In genomic region chr2:173998386-173998785, GRCh38 we compare ENCODE assay signal across 17 cellular contexts. TPM values are rescaled to one million over a fixed set of nuclear protein-coding genes. Genes with fewer than 3 reads are reported as not detected.
DNase-seq lines count a peak whose midpoint lies in the region; ATAC-seq and TF ChIP-seq lines count a peak whose summit lies in the region.
"Had no signal": no experiment of that assay in that cellular context is flagged by ENCODE, and none has a peak within 500 bp of the region (broad histone marks: within the 10 kb centered on the region; RNA-seq: fewer than 3 reads in every experiment).

No MANE protein-coding gene starts in this region.

- H3K4me3 Mint-ChIP-seq in endothelial cell (ENCODE audit: unreplicated experiment) (no peak overlapping the region), memory B cell (no peak overlapping the region)
- H3K4me3 Mint-ChIP-seq: activated CD8-positive, alpha-beta T cell treated with anti-CD3 and anti-CD28 coated beads, Interleukin-2, amount 10 ng/mL, durations not matched to agents 7 days and 5 days; activated naive CD8-positive, alpha-beta T cell treated with anti-CD3 and anti-CD28 coated beads for 36 hours; activated T-cell treated with anti-CD3 and anti-CD28 coated beads, Interleukin-2, amount 50 U/mL, for 72 hours had no signal

- H3K4me1 ChIP-seq in stomach, result peaks cover 13 to 39% (median 29%) of the 10 kb centered on the region in 4 donors

- CTCF ChIA-PET in HEK293T (lab: Yijun Ruan, JAX), result no interaction called here

- TF ChIP-seq POLR2A in stomach (IDR thresholded peaks at IDR 0.05), result no peak

- H3K27me3 ChIP-seq in stomach, result no peaks in the 10 kb centered on the region
- H3K27me3 ChIP-seq: pancreas had no signal

- WGBS in stomach, 5 donors, result 55 to 71% (median 58%) methylated on average over 7 of the region's 7 CpGs

- H3K27ac Mint-ChIP-seq in endothelial cell (ENCODE audit: unreplicated experiment) (no peak overlapping the region), memory B cell (peak overlapping the region; percentile 45)
- H3K27ac Mint-ChIP-seq: activated CD8-positive, alpha-beta T cell treated with anti-CD3 and anti-CD28 coated beads, Interleukin-2, amount 10 ng/mL, durations not matched to agents 7 days and 5 days; activated naive CD8-positive, alpha-beta T cell treated with anti-CD3 and anti-CD28 coated beads for 36 hours; activated T-cell treated with anti-CD3 and anti-CD28 coated beads, Interleukin-2, amount 50 U/mL, for 72 hours had no signal

- no peaks in the 10 kb centered on the region for H3K9me3 Mint-ChIP-seq in endothelial cell (ENCODE audit: unreplicated experiment)
- H3K9me3 Mint-ChIP-seq in memory B cell, result no peaks in the 10 kb centered on the region
- H3K9me3 Mint-ChIP-seq: activated naive CD8-positive, alpha-beta T cell treated with anti-CD3 and anti-CD28 coated beads for 36 hours; activated T-cell treated with anti-CD3 and anti-CD28 coated beads, Interleukin-2, amount 50 U/mL, for 72 hours had no signal

- H3K36me3 ChIP-seq in stomach, result no peaks in the 10 kb centered on the region
- H3K36me3 ChIP-seq: pancreas had no signal

- POLR2A ChIA-PET in HEK293T (lab: Yijun Ruan, JAX), result no interaction called here

- peaks cover 13% of the 10 kb centered on the region for H3K4me1 Mint-ChIP-seq in endothelial cell (ENCODE audit: unreplicated experiment)
- peaks cover 14% of the 10 kb centered on the region for H3K4me1 Mint-ChIP-seq in memory B cell
- H3K4me1 Mint-ChIP-seq: activated naive CD8-positive, alpha-beta T cell treated with anti-CD3 and anti-CD28 coated beads for 36 hours had no signal

- intact Hi-C loops in stomach (cut with DNase I; ENCODE audit: low total_unique reads), result no loop called here

- H3K4me3 ChIP-seq in stomach, result no peak overlapping the region
- H3K4me3 ChIP-seq: pancreas had no signal

- peak overlapping the region in 4 of 5 donors; percentile 24 to 64 (median 46) for H3K27ac ChIP-seq in stomach

- no peak for TF ChIP-seq CTCF in endothelial cell (IDR thresholded peaks at IDR 0.05; ENCODE audit: unreplicated experiment)
- no peak for TF ChIP-seq CTCF in stomach (IDR thresholded peaks at IDR 0.05)

- peaks cover 9% of the 10 kb centered on the region for H3K36me3 Mint-ChIP-seq in endothelial cell (ENCODE audit: low read depth, unreplicated experiment)
- no peaks in the 10 kb centered on the region for H3K36me3 Mint-ChIP-seq in memory B cell
- H3K36me3 Mint-ChIP-seq: activated naive CD8-positive, alpha-beta T cell treated with anti-CD3 and anti-CD28 coated beads for 36 hours had no signal

- DNase-seq in CD1c-positive myeloid dendritic cell (ENCODE audit: extremely low spot score) (peak; percentile 45), endothelial cell (ENCODE audit: low spot score) (peak; percentile 18), memory B cell (ENCODE audit: low spot score in 2 of 2) (no peak), stomach (no peak), activated gamma-delta T cell (lab: John Stamatoyannopoulos, UW) (no peak), foreskin melanocyte (no peak), HEK293T (ENCODE audit: extremely low spot score) (no peak)
- DNase-seq in activated CD4-positive, alpha-beta T cell treated with anti-CD3 and anti-CD28 coated beads for 4 hours, result no peak
- DNase-seq: activated CD8-positive, alpha-beta T cell treated with anti-CD3 and anti-CD28 coated beads, Interleukin-2, amount 10 ng/mL, durations not matched to agents 7 days and 5 days; activated naive CD8-positive, alpha-beta T cell treated with anti-CD3 and anti-CD28 coated beads for 36 hours; activated T-cell treated with anti-CD3 and anti-CD28 coated beads, Interleukin-2, amount 50 U/mL, for 72 hours; Calu3; effector CD4-positive, alpha-beta T cell; kidney glomerular epithelial cell; NCI-H187; NCI-H510A had no signal

- H3K9me3 ChIP-seq in stomach, result no peaks in the 10 kb centered on the region
- H3K9me3 ChIP-seq: pancreas had no signal

- ATAC-seq in memory B cell (ENCODE audit: low read depth), result no peak
- ATAC-seq: activated CD8-positive, alpha-beta T cell treated with anti-CD3 and anti-CD28 coated beads, Interleukin-2, amount 10 ng/mL, durations not matched to agents 7 days and 5 days; activated T-cell treated with anti-CD3 and anti-CD28 coated beads, Interleukin-2, amount 50 U/mL, for 72 hours had no signal

- TF ChIP-seq EP300 in stomach (IDR thresholded peaks at IDR 0.05), result no peak

- H3K27me3 Mint-ChIP-seq in endothelial cell (ENCODE audit: unreplicated experiment) (peaks cover 3% of the 10 kb centered on the region), memory B cell (no peaks in the 10 kb centered on the region)

TF ChIP-seq in HEK293T, 16 proteins besides CTCF, POLR2A, EP300 and RAD21:
- no peak for TF ChIP-seq NFRKB (IDR thresholded peaks at IDR 0.05)
- no peak for TF ChIP-seq HDGF (IDR thresholded peaks at IDR 0.05; ENCODE audit: borderline replicate concordance)
- no peak for TF ChIP-seq TARDBP (IDR thresholded peaks at IDR 0.05)
- no peak for TF ChIP-seq ZNF384 (IDR thresholded peaks at IDR 0.05)
- no peak for TF ChIP-seq FOXM1 (IDR thresholded peaks at IDR 0.05; ENCODE audit: borderline replicate concordance)
- TF ChIP-seq FOXA1 (IDR thresholded peaks at IDR 0.05), result no peak
- TF ChIP-seq ELF4 (IDR thresholded peaks at IDR 0.05), result no peak
- no peak for TF ChIP-seq SP1 (IDR thresholded peaks at IDR 0.05)
- no peak for TF ChIP-seq PKNOX1 (IDR thresholded peaks at IDR 0.05)
- TF ChIP-seq CTBP1 (IDR thresholded peaks at IDR 0.05; ENCODE audit: borderline replicate concordance), result no peak
TF ChIP-seq in HEK293T: peak in this region for 0.

RNA-seq across cellular contexts. Expression of gene SP3, which starts 33.2 kb away (rescaled TPM):
- total RNA-seq in endothelial cell (ENCODE audit: unreplicated experiment) (76.2 TPM), stomach (100 to 1,000 TPM in 1 of 5 donors, 10 to 100 TPM in 4; 32.4 to 147 (median 80.4) TPM)
- 10 to 100 TPM; 15.0 to 21.1 (median 17.8) TPM for polyA plus RNA-seq in stomach

Comparison
In these comparisons a context has a peak if more than half of its experiments do, and no peak if none do; other contexts are left out.
1. DNase-seq: peak in CD1c-positive myeloid dendritic cell (single experiment) and endothelial cell (single experiment); none in memory B cell (0 of 2), stomach (single experiment), activated gamma-delta T cell (single experiment), foreskin melanocyte (single experiment), activated CD4-positive, alpha-beta T cell treated with anti-CD3 and anti-CD28 coated beads for 4 hours (0 of 2) and HEK293T (single experiment).